19 cellular contexts compared by ENCODE assay signal in the genomic region with DNA sequence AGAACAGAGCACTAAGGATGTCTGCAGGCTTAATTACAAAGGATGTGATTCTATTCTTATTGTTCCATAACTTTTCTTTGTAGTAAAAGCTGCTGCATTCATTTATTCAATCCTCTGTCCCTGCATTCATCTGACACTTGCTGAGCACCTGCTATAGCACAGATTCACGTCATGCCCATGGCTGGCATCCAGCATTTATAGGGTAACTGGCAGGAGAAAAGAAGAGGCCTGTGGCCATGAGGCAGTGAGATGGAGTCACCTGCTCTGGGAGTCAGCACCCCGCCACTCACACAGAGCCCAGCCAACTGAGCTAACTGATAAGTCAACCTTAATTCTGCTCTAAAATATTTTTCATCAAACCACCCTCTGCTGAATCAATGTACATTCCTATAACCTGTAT. TPM values are rescaled to one million over a fixed set of nuclear protein-coding genes. Genes with fewer than 3 reads are reported as not detected.
DNase-seq lines count a peak whose midpoint lies in the region; ATAC-seq, FAIRE-seq and TF ChIP-seq lines count a peak whose summit lies in the region.
"Had no signal": no experiment of that assay in that cellular context is flagged by ENCODE, and none has a peak within 500 bp of the region (broad histone marks: within the 10 kb centered on the region; RNA-seq: fewer than 3 reads in every experiment).

No MANE protein-coding gene starts in this region.

- H3K9me3 ChIP-seq in neuron (ENCODE audit: low read length) (no peaks in the 10 kb centered on the region), pancreas (no peaks in the 10 kb centered on the region)
- H3K9me3 ChIP-seq: thoracic aorta had no signal

- ATAC-seq in HG02610 (IDR thresholded peaks at IDR 0.05; ENCODE audit: unreplicated experiment) (no peak), natural killer cell (no peak), pancreas (no peak)
- ATAC-seq: left lobe of liver had no signal

- H3K36me3 Mint-ChIP-seq in natural killer cell: no peaks in the 10 kb centered on the region

- H3K4me1 ChIP-seq in neuron (ENCODE audit: insufficient read depth, low read length): peaks cover 13% of the 10 kb centered on the region
- no peaks in the 10 kb centered on the region for H3K4me1 ChIP-seq in pancreas

- peaks cover 4 to 5% of the 10 kb centered on the region in 2 donors for H3K4me1 Mint-ChIP-seq in natural killer cell

- H3K4me3 ChIP-seq in neuron (ENCODE audit: low read length) (no peak overlapping the region), pancreas (no peak overlapping the region)
- H3K4me3 ChIP-seq: cardiac muscle cell had no signal

- no peak overlapping the region for H3K27ac Mint-ChIP-seq in natural killer cell

- DNase-seq in A172 (ENCODE audit: low spot score) (peak; percentile 53), NCI-H2196 treated with DMSO at 0.1 percent for 48 hours (lab: John Stamatoyannopoulos, UW; ENCODE audit: unreplicated experiment) (peak; percentile 41), fibroblast of peridontal ligament (ENCODE audit: extremely low read depth) (peak; percentile 26), natural killer cell (no peak), pancreas (no peak), activated gamma-delta T cell treated with Interleukin-2 at 50 U/mL for 16 hours (no peak)
- DNase-seq: activated CD8-positive, alpha-beta memory T cell treated with anti-CD3 and anti-CD28 coated beads for 24 hours; activated naive CD4-positive, alpha-beta T cell treated with Interleukin-2 at 50 U/mL for 16 hours; head of caudate nucleus; NCI-H1105; NCI-H82; occipital lobe; stimulated activated CD4-positive, alpha-beta T cell treated with anti-CD3 and anti-CD28 coated beads, Interleukin-15, amount 100 ng/mL, for 24 hours had no signal

- no peak overlapping the region for H3K27ac ChIP-seq in pancreas
- H3K27ac ChIP-seq: cardiac muscle cell had no signal

- FAIRE-seq in pancreas (lab: Jason Lieb, UNC): no peak
- FAIRE-seq: endometrium had no signal

- H3K9me3 Mint-ChIP-seq in natural killer cell: no peaks in the 10 kb centered on the region

- no peak overlapping the region for H3K4me3 Mint-ChIP-seq in natural killer cell

- WGBS in pancreas, 2 donors: 47 to 49% methylated on average over 2 of the region's 2 CpGs

- TF ChIP-seq CTCF in natural killer cell (IDR thresholded peaks at IDR 0.05) (no peak), pancreas (IDR thresholded peaks at IDR 0.05) (no peak)

- H3K27me3 Mint-ChIP-seq in natural killer cell (ENCODE audit: low read depth in 2 of 2): no peaks in the 10 kb centered on the region

- H3K36me3 ChIP-seq in neuron (ENCODE audit: insufficient read depth, low read length) (no peaks in the 10 kb centered on the region), pancreas (no peaks in the 10 kb centered on the region)
- H3K36me3 ChIP-seq: cardiac muscle cell, thoracic aorta had no signal

- H3K27me3 ChIP-seq in neuron (ENCODE audit: insufficient read depth, low read length) (no peaks in the 10 kb centered on the region), pancreas (no peaks in the 10 kb centered on the region)
- H3K27me3 ChIP-seq: cardiac muscle cell had no signal

- H2AFZ ChIP-seq in neuron (ENCODE audit: low read depth, low read length): peak overlapping the region; percentile 21

- intact Hi-C loops in natural killer cell (cut with micrococcal nuclease): no loop called here
- intact Hi-C loops in pancreas (cut with DNase I): no loop called here

RNA-seq across cellular contexts. Expression of a gene that starts 18.3 kb away (rescaled TPM):
- 66.8 and 71.5 TPM in 2 replicates for total RNA-seq in A172 (2014; rRNA removed; shearing (Covaris generic))
- total RNA-seq in natural killer cell: 100 to 1,000 TPM in 1 of 3 donors, 10 to 100 TPM in 2; 73.9 to 105 (median 84.6) TPM
- total RNA-seq in pancreas: 10 to 100 TPM in 2 of 6 donors, 1 to 10 TPM in 4; 3.5 to 11.9 (median 6.4) TPM
- 1 to 10 TPM; 3.6 to 8.5 TPM for polyA plus RNA-seq in pancreas

Comparison
In these comparisons a context has a peak if more than half of its experiments do, and no peak if none do; other contexts are left out.
1. DNase-seq: peak in A172 (single experiment), NCI-H2196 treated with DMSO at 0.1 percent for 48 hours (single experiment) and fibroblast of peridontal ligament (single experiment); none in natural killer cell (single experiment), pancreas (0 of 6) and activated gamma-delta T cell treated with Interleukin-2 at 50 U/mL for 16 hours (single experiment).